ENCODE assay signal across 18 cellular contexts in genomic region chr17:17078832-17079231, GRCh38. TPM values are rescaled to one million over a fixed set of nuclear protein-coding genes. Genes with fewer than 3 reads are reported as not detected.
DNase-seq lines count a peak whose midpoint lies in the region; ATAC-seq and TF ChIP-seq lines count a peak whose summit lies in the region.
"Had no signal": no experiment of that assay in that cellular context is flagged by ENCODE, and none has a peak within 500 bp of the region (broad histone marks: within the 10 kb centered on the region; RNA-seq: fewer than 3 reads in every experiment).

No MANE protein-coding gene starts in this region.

- H3K36me3 Mint-ChIP-seq in effector memory CD8-positive, alpha-beta T cell (ENCODE audit: insufficient read depth): peaks cover 36% of the 10 kb centered on the region
- peaks cover 47 to 67% of the 10 kb centered on the region in 2 donors for H3K36me3 Mint-ChIP-seq in CD14-positive monocyte

- no peak for TF ChIP-seq POLR2A in Peyer's patch (IDR thresholded peaks at IDR 0.05)
- no peak for TF ChIP-seq POLR2A in transverse colon (IDR thresholded peaks at IDR 0.05)

- H3K27me3 Mint-ChIP-seq in effector memory CD8-positive, alpha-beta T cell: no peaks in the 10 kb centered on the region
- peaks cover 0 to 1% (median under 1%) of the 10 kb centered on the region in 3 donors for H3K27me3 Mint-ChIP-seq in CD14-positive monocyte (ENCODE audit: low read depth in 3 of 3)
- H3K27me3 Mint-ChIP-seq: activated naive CD8-positive, alpha-beta T cell treated with anti-CD3 and anti-CD28 coated beads, Interleukin-2, amount 10 ng/mL, durations not matched to agents 7 days and 5 days; activated T-cell treated with anti-CD3 and anti-CD28 coated beads, Interleukin-2, amount 50 U/mL, for 24 hours; central memory CD8-positive, alpha-beta T cell had no signal

- intact Hi-C loops in transverse colon (cut with DNase I; ENCODE audit: low total_unique reads): no loop called here
- intact Hi-C loops in CD14-positive monocyte (cut with micrococcal nuclease): no loop called here

- H3K4me1 Mint-ChIP-seq in effector memory CD8-positive, alpha-beta T cell (ENCODE audit: low read depth in 2 of 2): peaks cover 31 to 33% of the 10 kb centered on the region in 2 donors
- H3K4me1 Mint-ChIP-seq in CD14-positive monocyte: peaks cover 5% of the 10 kb centered on the region

- H3K4me3 Mint-ChIP-seq in effector memory CD8-positive, alpha-beta T cell: no peak overlapping the region
- no peak overlapping the region for H3K4me3 Mint-ChIP-seq in CD14-positive monocyte
- H3K4me3 Mint-ChIP-seq: activated naive CD8-positive, alpha-beta T cell treated with anti-CD3 and anti-CD28 coated beads, Interleukin-2, amount 10 ng/mL, durations not matched to agents 7 days and 5 days; activated T-cell treated with anti-CD3 and anti-CD28 coated beads, Interleukin-2, amount 50 U/mL, for 24 hours; central memory CD8-positive, alpha-beta T cell had no signal

- H3K9me3 Mint-ChIP-seq in effector memory CD8-positive, alpha-beta T cell: no peaks in the 10 kb centered on the region
- H3K9me3 Mint-ChIP-seq in CD14-positive monocyte: no peaks in the 10 kb centered on the region
- H3K9me3 Mint-ChIP-seq: activated naive CD8-positive, alpha-beta T cell treated with anti-CD3 and anti-CD28 coated beads, Interleukin-2, amount 10 ng/mL, durations not matched to agents 7 days and 5 days; activated T-cell treated with anti-CD3 and anti-CD28 coated beads, Interleukin-2, amount 50 U/mL, for 24 hours; central memory CD8-positive, alpha-beta T cell had no signal

- no peaks in the 10 kb centered on the region for H3K27me3 ChIP-seq in Peyer's patch
- H3K27me3 ChIP-seq in muscle layer of duodenum (ENCODE audit: low read depth, low read length): no peaks in the 10 kb centered on the region
- H3K27me3 ChIP-seq in transverse colon: no peaks in the 10 kb centered on the region
- H3K27me3 ChIP-seq: suprapubic skin had no signal

- H3K36me3 ChIP-seq in Peyer's patch (peaks cover 0 to 29% (median 0%) of the 10 kb centered on the region in 3 donors), muscle layer of duodenum (ENCODE audit: control insufficient read depth in 1 of 2, insufficient read depth in 2 of 2, low read length in 2 of 2) (peaks cover 12 to 15% of the 10 kb centered on the region in 2 donors), transverse colon (no peaks in the 10 kb centered on the region)

- TF ChIP-seq CTCF in Peyer's patch (IDR thresholded peaks at IDR 0.05): no peak
- no peak for TF ChIP-seq CTCF in transverse colon (IDR thresholded peaks at IDR 0.05)
- no peak for TF ChIP-seq CTCF in CD14-positive monocyte (IDR thresholded peaks at IDR 0.05)

- H3K4me3 ChIP-seq in Peyer's patch: no peak overlapping the region
- no peak overlapping the region for H3K4me3 ChIP-seq in muscle layer of duodenum (ENCODE audit: low read depth in 1 of 2, low read length in 2 of 2)
- H3K4me3 ChIP-seq in transverse colon: no peak overlapping the region
- H3K4me3 ChIP-seq: suprapubic skin had no signal

- ATAC-seq in effector memory CD8-positive, alpha-beta T cell (replicated peaks): no peak
- no peak for ATAC-seq in HG03457 (IDR thresholded peaks at IDR 0.05; ENCODE audit: unreplicated experiment)
- ATAC-seq: Panc1 had no signal

- in situ Hi-C loops in transverse colon (cut with MboI; ENCODE audit: low pct_ligation_motif_present in 1 of 4, low pct_unique_long_range_greater_than_20kb in 1 of 4, low sequenced_read_pairs in 3 of 4): no loop called here

- H3K9me3 ChIP-seq in Peyer's patch (no peaks in the 10 kb centered on the region), muscle layer of duodenum (ENCODE audit: control insufficient read depth in 1 of 2, low read length in 2 of 2) (no peaks in the 10 kb centered on the region), transverse colon (no peaks in the 10 kb centered on the region)
- H3K9me3 ChIP-seq: suprapubic skin had no signal

- H3K27ac ChIP-seq in Peyer's patch: peak overlapping the region in 3 of 4 donors; percentile 43 to 81 (median 67)
- peak overlapping the region; percentile 52 for H3K27ac ChIP-seq in muscle layer of duodenum (ENCODE audit: low read length)
- H3K27ac ChIP-seq in transverse colon: peak overlapping the region; percentile 54 to 59 (median 56)

- H3K4me1 ChIP-seq in Peyer's patch (peaks cover 0 to 70% (median 4%) of the 10 kb centered on the region in 4 donors), muscle layer of duodenum (ENCODE audit: control insufficient read depth in 1 of 2, insufficient read depth in 2 of 2, low read length in 2 of 2) (peaks cover 29 to 57% of the 10 kb centered on the region in 2 donors), transverse colon (peaks cover 38 to 77% (median 51%) of the 10 kb centered on the region in 4 donors)

- H3K27ac Mint-ChIP-seq in effector memory CD8-positive, alpha-beta T cell: peak overlapping the region; percentile 35 to 38
- peak overlapping the region in 1 of 7 donors; percentile 82 for H3K27ac Mint-ChIP-seq in CD14-positive monocyte
- H3K27ac Mint-ChIP-seq: activated naive CD8-positive, alpha-beta T cell treated with anti-CD3 and anti-CD28 coated beads, Interleukin-2, amount 10 ng/mL, durations not matched to agents 7 days and 5 days; activated T-cell treated with anti-CD3 and anti-CD28 coated beads, Interleukin-2, amount 50 U/mL, for 24 hours had no signal

- 80 to 92% methylated on average over 2 to 7 of the region's 7 CpGs for WGBS in transverse colon (ENCODE audit: low coverage in 1 of 2), 2 donors

- TF ChIP-seq EP300 in transverse colon (IDR thresholded peaks at IDR 0.05; ENCODE audit: low read depth): no peak

- DNase-seq in Peyer's patch (peak in 2 of 3 donors; percentile 37 to 44), transverse colon (peak; percentile 6), cerebellar cortex (ENCODE audit: low spot score) (no peak), CD14-positive monocyte (ENCODE audit: low spot score) (no peak)
- DNase-seq in effector memory CD8-positive, alpha-beta T cell: no peak
- DNase-seq: activated CD4-positive, alpha-beta T cell treated with anti-CD3 and anti-CD28 coated beads, Interleukin-2, amount 50 U/mL, for 48 hours; activated naive CD8-positive, alpha-beta T cell treated with anti-CD3 and anti-CD28 coated beads, Interleukin-2, amount 10 ng/mL, durations not matched to agents 7 days and 5 days; activated T-cell treated with anti-CD3 and anti-CD28 coated beads, Interleukin-2, amount 50 U/mL, for 24 hours; DMS153; HCEC 1CT; NCI-H2029 treated with DMSO at 0.1 percent for 48 hours; NCI-H748 treated with DMSO at 0.1 percent for 48 hours; retina had no signal

RNA-seq across cellular contexts. Expression of gene MPRIP, which starts 36.6 kb away (rescaled TPM):
- total RNA-seq in Peyer's patch (100 to 1,000 TPM; 141 to 305 (median 291) TPM), transverse colon (100 to 1,000 TPM; 124 to 368 (median 158) TPM)
- 1 to 10 TPM; 2.0 to 2.5 TPM for polyA plus RNA-seq in CD14-positive monocyte

Comparison
In these comparisons a context has a peak if more than half of its experiments do, and no peak if none do; other contexts are left out.
1. DNase-seq: peak in Peyer's patch (2 of 3) and transverse colon (single experiment); none in effector memory CD8-positive, alpha-beta T cell (0 of 3), cerebellar cortex (single experiment) and CD14-positive monocyte (single experiment).
2. Peak in every context shown above with its lines, with median percentiles within 50 percentile points of each other: H3K27ac ChIP-seq.